In genomic region chr11:42824067-42824466, GRCh38 we compare ENCODE assay signal across 31 cellular contexts.
"Had no signal": no experiment of that assay in that cellular context is flagged by ENCODE, and none has a peak within 500 bp of the region (broad histone marks: within the 10 kb centered on the region; RNA-seq: fewer than 3 reads in every experiment).

No MANE protein-coding gene starts in this region.

- H3K4me3 ChIP-seq: neural progenitor cell, ovary, psoas muscle, skin epidermis, smooth muscle cell, spleen, suprapubic skin, testis, tibial artery, transverse colon, upper lobe of right lung, uterus had no signal

- H3K9me3 ChIP-seq: ovary, psoas muscle, suprapubic skin, testis, tibial artery, transverse colon, upper lobe of right lung, uterus had no signal

- H3K4me1 ChIP-seq: parathyroid adenoma, psoas muscle, spleen, suprapubic skin, testis, tibial artery, transverse colon, upper lobe of right lung, uterus had no signal

- H3K27ac Mint-ChIP-seq: natural killer cell; nephron; neural progenitor cell; progenitor cell of endocrine pancreas; stimulated activated memory B cell treated with anti-CD40 and anti-IgM and Interleukin-4, amounts not matched to agents 10 μg/mL and 1 μg/mL and 100 μg/mL, for 72 hours; stimulated activated naive CD8-positive, alpha-beta T cell treated with anti-CD3 and anti-CD28 coated beads, Interleukin-15, amount 100 ng/mL, for 72 hours; type B pancreatic cell had no signal

- H3K27me3 Mint-ChIP-seq: progenitor cell of endocrine pancreas; stimulated activated memory B cell treated with anti-CD40 and anti-IgM and Interleukin-4, amounts not matched to agents 10 μg/mL and 1 μg/mL and 100 μg/mL, for 72 hours; stimulated activated naive CD8-positive, alpha-beta T cell treated with anti-CD3 and anti-CD28 coated beads, Interleukin-15, amount 100 ng/mL, for 72 hours; type B pancreatic cell had no signal

- H2AFZ ChIP-seq: neural progenitor cell, parathyroid adenoma had no signal

- H3K27me3 ChIP-seq: neural progenitor cell, ovary, spleen, suprapubic skin, testis, tibial artery, transverse colon, upper lobe of right lung, uterus had no signal

- H3K36me3 Mint-ChIP-seq: natural killer cell; neural progenitor cell; stimulated activated memory B cell treated with anti-CD40 and anti-IgM and Interleukin-4, amounts not matched to agents 10 μg/mL and 1 μg/mL and 100 μg/mL, for 72 hours; type B pancreatic cell had no signal

- H3K79me2 ChIP-seq: parathyroid adenoma had no signal

- H3K4me2 ChIP-seq: neural progenitor cell, smooth muscle cell had no signal

- H3K4me3 Mint-ChIP-seq: natural killer cell; nephron; neural progenitor cell; stimulated activated memory B cell treated with anti-CD40 and anti-IgM and Interleukin-4, amounts not matched to agents 10 μg/mL and 1 μg/mL and 100 μg/mL, for 72 hours; stimulated activated naive CD8-positive, alpha-beta T cell treated with anti-CD3 and anti-CD28 coated beads, Interleukin-15, amount 100 ng/mL, for 72 hours; type B pancreatic cell had no signal

- H3K4me1 Mint-ChIP-seq: natural killer cell; nephron; neural progenitor cell; stimulated activated memory B cell treated with anti-CD40 and anti-IgM and Interleukin-4, amounts not matched to agents 10 μg/mL and 1 μg/mL and 100 μg/mL, for 72 hours; stimulated activated naive CD8-positive, alpha-beta T cell treated with anti-CD3 and anti-CD28 coated beads, Interleukin-15, amount 100 ng/mL, for 72 hours had no signal

- ATAC-seq: natural killer cell; psoas muscle; right cardiac atrium; sciatic nerve; stimulated activated memory B cell treated with anti-CD40 and anti-IgM and Interleukin-4, amounts not matched to agents 10 μg/mL and 1 μg/mL and 100 μg/mL, for 72 hours; stimulated activated naive CD8-positive, alpha-beta T cell treated with anti-CD3 and anti-CD28 coated beads, Interleukin-15, amount 100 ng/mL, for 72 hours; stimulated activated naive CD8-positive, alpha-beta T cell treated with anti-CD3 and anti-CD28 coated beads, Interleukin-15, Interleukin-2, amounts not matched to agents 100 U/mL and 50 U/mL, for 24 hours; upper lobe of right lung had no signal

- H3K9ac ChIP-seq: neural progenitor cell, parathyroid adenoma had no signal

- H3K27ac ChIP-seq: neural progenitor cell, ovary, parathyroid adenoma, psoas muscle, skin epidermis, spleen, suprapubic skin, testis, tibial artery, transverse colon, upper lobe of right lung, uterus had no signal

- H3K36me3 ChIP-seq: neural progenitor cell, ovary, spleen, suprapubic skin, tibial artery, transverse colon, upper lobe of right lung, uterus had no signal

- H3K9me3 Mint-ChIP-seq: nephron; neural progenitor cell; stimulated activated memory B cell treated with anti-CD40 and anti-IgM and Interleukin-4, amounts not matched to agents 10 μg/mL and 1 μg/mL and 100 μg/mL, for 72 hours; stimulated activated naive CD8-positive, alpha-beta T cell treated with anti-CD3 and anti-CD28 coated beads, Interleukin-15, amount 100 ng/mL, for 72 hours; type B pancreatic cell had no signal

- DNase-seq: natural killer cell; occipital lobe; ovary; posterior cingulate gyrus; psoas muscle; right cardiac atrium; spleen; stimulated activated CD4-positive, alpha-beta T cell treated with anti-CD3 and anti-CD28 coated beads, Interleukin-12 subunit alpha, Interleukin-12 subunit beta, amount 100 ng/mL, for 4 hours; stimulated activated CD4-positive, alpha-beta T cell treated with anti-CD3 and anti-CD28 coated beads, Interleukin-1b, Interleukin-23, amount 100 ng/mL, for 48 hours; stimulated activated CD4-positive, alpha-beta T cell treated with anti-CD3 and anti-CD28 coated beads, Interleukin-4, amount 100 ng/mL, for 1 hour; stimulated activated CD4-positive, alpha-beta T cell treated with anti-CD3 and anti-CD28 coated beads, Interleukin-4, amount 100 ng/mL, for 4 hours; stimulated activated CD8-positive, alpha-beta memory T cell treated with anti-CD3 and anti-CD28 coated beads, Interleukin-4, amount 100 ng/mL, for 48 hours; stimulated activated naive CD4-positive, alpha-beta T cell; stimulated activated naive CD8-positive, alpha-beta T cell treated with anti-CD3 and anti-CD28 coated beads, Interleukin-15, amount 100 ng/mL, for 72 hours; stimulated activated naive CD8-positive, alpha-beta T cell treated with anti-CD3 and anti-CD28 coated beads, Interleukin-15, Interleukin-2, amounts not matched to agents 100 U/mL and 50 U/mL, for 24 hours; substantia nigra; testis; tibial artery; transverse colon; upper lobe of right lung; uterus had no signal
